Comparison of ENCODE assay signal across 16 cellular contexts in genomic region chr3:183308746-183309145, GRCh38.
"Had no signal": no experiment of that assay in that cellular context is flagged by ENCODE, and none has a peak within 500 bp of the region (broad histone marks: within the 10 kb centered on the region; RNA-seq: fewer than 3 reads in every experiment).

No MANE protein-coding gene starts in this region.

- ATAC-seq: activated CD4-positive, alpha-beta T cell treated with anti-CD3 and anti-CD28 coated beads for 36 hours; activated CD8-positive, alpha-beta T cell treated with anti-CD3 and anti-CD28 coated beads, Interleukin-2, amount 10 ng/mL, durations not matched to agents 7 days and 5 days; activated naive CD8-positive, alpha-beta T cell treated with anti-CD3 and anti-CD28 coated beads, Interleukin-2, amount 50 U/mL, for 24 hours; gastroesophageal sphincter had no signal

- H3K27ac Mint-ChIP-seq: activated CD4-positive, alpha-beta T cell treated with anti-CD3 and anti-CD28 coated beads for 36 hours; activated CD8-positive, alpha-beta T cell treated with anti-CD3 and anti-CD28 coated beads, Interleukin-2, amount 10 ng/mL, durations not matched to agents 7 days and 5 days; activated naive CD8-positive, alpha-beta T cell treated with anti-CD3 and anti-CD28 coated beads, Interleukin-2, amount 50 U/mL, for 24 hours had no signal

- H3K36me3 ChIP-seq: ascending aorta, gastroesophageal sphincter, sigmoid colon, WERI-Rb-1 had no signal

- H3K4me1 ChIP-seq: ascending aorta, gastroesophageal sphincter, sigmoid colon had no signal

- H3K27ac ChIP-seq: ascending aorta, gastroesophageal sphincter, sigmoid colon, WERI-Rb-1 had no signal

- H3K4me3 Mint-ChIP-seq: activated CD4-positive, alpha-beta T cell treated with anti-CD3 and anti-CD28 coated beads for 36 hours; activated CD8-positive, alpha-beta T cell treated with anti-CD3 and anti-CD28 coated beads, Interleukin-2, amount 10 ng/mL, durations not matched to agents 7 days and 5 days; activated naive CD8-positive, alpha-beta T cell treated with anti-CD3 and anti-CD28 coated beads, Interleukin-2, amount 50 U/mL, for 24 hours; nephron had no signal

- FAIRE-seq: colon had no signal

- H3K4me3 ChIP-seq: ascending aorta, gastroesophageal sphincter, lung, sigmoid colon had no signal

- DNase-seq: activated CD4-positive, alpha-beta T cell treated with anti-CD3 and anti-CD28 coated beads for 36 hours; activated CD8-positive, alpha-beta memory T cell treated with anti-CD3 and anti-CD28 coated beads, Interleukin-2, amount 50 U/mL, for 48 hours; activated CD8-positive, alpha-beta T cell treated with anti-CD3 and anti-CD28 coated beads, Interleukin-2, amount 10 ng/mL, durations not matched to agents 7 days and 5 days; activated naive CD4-positive, alpha-beta T cell treated with Interleukin-2 at 50 U/mL for 16 hours; activated naive CD8-positive, alpha-beta T cell treated with anti-CD3 and anti-CD28 coated beads, Interleukin-2, amount 50 U/mL, for 24 hours; effector memory CD4-positive, alpha-beta T cell; sigmoid colon; stimulated activated CD4-positive, alpha-beta T cell treated with anti-CD3 and anti-CD28 coated beads, Interleukin-2, amount 100 ng/mL, for 48 hours; stimulated activated naive CD4-positive, alpha-beta T cell treated with Interleukin-2 at 50 U/mL for 16 hours; T1000; WERI-Rb-1 had no signal

- H3K9me3 ChIP-seq: ascending aorta, gastroesophageal sphincter, sigmoid colon had no signal

- H3K27me3 ChIP-seq: ascending aorta, gastroesophageal sphincter, sigmoid colon had no signal

- H3K9me3 Mint-ChIP-seq: activated naive CD8-positive, alpha-beta T cell treated with anti-CD3 and anti-CD28 coated beads, Interleukin-2, amount 50 U/mL, for 24 hours; nephron had no signal

- H3K27me3 Mint-ChIP-seq: activated CD4-positive, alpha-beta T cell treated with anti-CD3 and anti-CD28 coated beads for 36 hours had no signal

- H3K4me1 Mint-ChIP-seq: nephron had no signal
